1 cellular context compared by ENCODE assay signal in genomic region chr19:28463493-28464053, GRCh38.
TF ChIP-seq lines count a peak whose summit lies in the region.

No MANE protein-coding gene starts in this region.

TF ChIP-seq in H1, 55 proteins besides CTCF, POLR2A, EP300 and RAD21:
- no peak for TF ChIP-seq JUND (IDR thresholded peaks at IDR 0.05; ENCODE audit: low read length)
- TF ChIP-seq CTBP2 (IDR thresholded peaks at IDR 0.05; ENCODE audit: borderline replicate concordance, insufficient read depth, insufficient read length, low read length), result no peak
- no peak for TF ChIP-seq RNF2 (IDR thresholded peaks at IDR 0.05; ENCODE audit: borderline replicate concordance, low read depth, low read length, missing control alignments, poor library complexity, severe bottlenecking)
- no peak for TF ChIP-seq PHF8 (conservative IDR thresholded peaks at IDR 0.05; ENCODE audit: low read depth, low read length)
- no peak for TF ChIP-seq CREB1 (IDR thresholded peaks at IDR 0.05)
- TF ChIP-seq SIN3A (conservative IDR thresholded peaks at IDR 0.05 in 1 of 2, IDR thresholded peaks at IDR 0.05 in 1 of 2; ENCODE audit: low read depth in 1 of 2, low read length in 2 of 2), result no peak
- TF ChIP-seq, protein P1, sequence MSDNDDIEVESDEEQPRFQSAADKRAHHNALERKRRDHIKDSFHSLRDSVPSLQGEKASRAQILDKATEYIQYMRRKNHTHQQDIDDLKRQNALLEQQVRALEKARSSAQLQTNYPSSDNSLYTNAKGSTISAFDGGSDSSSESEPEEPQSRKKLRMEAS (IDR thresholded peaks at IDR 0.05), result no peak
- TF ChIP-seq SP2 (IDR thresholded peaks at IDR 0.05; ENCODE audit: low read length), result no peak
- no peak for TF ChIP-seq TCF12 (IDR thresholded peaks at IDR 0.05; ENCODE audit: low read depth, low read length)
- no peak for TF ChIP-seq TAF1 (IDR thresholded peaks at IDR 0.05; ENCODE audit: low read depth, low read length)
TF ChIP-seq in H1: peak in this region for 0.
